Comparison of ENCODE assay signal across 7 cellular contexts in genomic region chr17:47541676-47542075, GRCh38. TPM values are rescaled to one million over a fixed set of nuclear protein-coding genes. Genes with fewer than 3 reads are reported as not detected.
DNase-seq lines count a peak whose midpoint lies in the region; FAIRE-seq and TF ChIP-seq lines count a peak whose summit lies in the region.
"Not testable (repeated sequence)": the region's sequence is repeated elsewhere in the genome, so short reads cannot be mapped to it uniquely, and the experiment has no call there.

No MANE protein-coding gene starts in this region.

- not testable (repeated sequence) for H3K9me1 ChIP-seq in keratinocyte (ENCODE audit: control insufficient read depth, extremely low read depth, insufficient read depth, low read length)

- not testable (repeated sequence) for TF ChIP-seq CTCF in astrocyte (IDR thresholded peaks at IDR 0.05; ENCODE audit: insufficient read depth, low read depth, low read length); fibroblast of villous mesenchyme (IDR thresholded peaks at IDR 0.05; ENCODE audit: insufficient read depth, low read depth, low read length); keratinocyte (optimal IDR thresholded peaks at IDR 0.05 in 1 of 3, IDR thresholded peaks at IDR 0.05 in 1 of 3, conservative IDR thresholded peaks at IDR 0.05 in 1 of 3; ENCODE audit: extremely low read depth in 1 of 3, insufficient read depth in 2 of 3, low read length in 3 of 3)

- H3K4me3 ChIP-seq in astrocyte (ENCODE audit: insufficient read depth, low read depth, low read length); fibroblast of villous mesenchyme (ENCODE audit: low read depth, low read length); keratinocyte (ENCODE audit: control insufficient read depth in 2 of 3, extremely low read depth in 1 of 3, insufficient read depth in 2 of 3, low read depth in 1 of 3, low read length in 3 of 3): not testable (repeated sequence)

- not testable (repeated sequence) for H3K27ac Mint-ChIP-seq in astrocyte (ENCODE audit: unreplicated experiment)

- TF ChIP-seq POLR2A in H54 (IDR thresholded peaks at IDR 0.05; ENCODE audit: low read depth, low read length), result not testable (repeated sequence)

- CTCF ChIA-PET in HEK293T (lab: Yijun Ruan, JAX), result not testable (repeated sequence)

- H3K79me2 ChIP-seq in astrocyte (ENCODE audit: insufficient read depth, low read length) (peaks cover 48% of the 10 kb centered on the region), keratinocyte (ENCODE audit: control insufficient read depth, insufficient read depth, low read length) (peaks cover 51% of the 10 kb centered on the region)

- peak; percentile 71 for FAIRE-seq in A204.1 (lab: Jason Lieb, UNC)
- peak; percentile 58 for FAIRE-seq in G401.6 (lab: Jason Lieb, UNC)
- FAIRE-seq in H54 (lab: Jason Lieb, UNC), result peak; percentile 33
- peak; percentile 66 for FAIRE-seq in astrocyte (lab: Jason Lieb, UNC)
- FAIRE-seq in keratinocyte (lab: Jason Lieb, UNC), result peak; percentile 61

- not testable (repeated sequence) for H3K4me1 Mint-ChIP-seq in astrocyte (ENCODE audit: low read depth, unreplicated experiment)

- H3K36me3 ChIP-seq in astrocyte (ENCODE audit: insufficient read depth, low read length); keratinocyte (ENCODE audit: control insufficient read depth in 2 of 2, extremely low read depth in 1 of 2, insufficient read depth in 2 of 2, low read length in 2 of 2): not testable (repeated sequence)

- H3K4me1 ChIP-seq in astrocyte (ENCODE audit: insufficient read depth, low read length); keratinocyte (ENCODE audit: control insufficient read depth, extremely low read depth, insufficient read depth, low read length): not testable (repeated sequence)

- not testable (repeated sequence) for H3K9me3 Mint-ChIP-seq in astrocyte (ENCODE audit: unreplicated experiment)

- POLR2A ChIA-PET in HEK293T (lab: Yijun Ruan, JAX), result not testable (repeated sequence)

- H3K4me2 ChIP-seq in astrocyte (ENCODE audit: low read length); keratinocyte (ENCODE audit: control insufficient read depth, extremely low read depth, insufficient read depth, low read depth, low read length): not testable (repeated sequence)

- not testable (repeated sequence) for H3K36me3 Mint-ChIP-seq in astrocyte (ENCODE audit: low read depth, unreplicated experiment)

- not testable (repeated sequence) for H2AFZ ChIP-seq in astrocyte (ENCODE audit: low read depth, low read length); keratinocyte (ENCODE audit: control insufficient read depth, low read length)

- not testable (repeated sequence) for DNase-seq in H54 (ENCODE audit: insufficient read length, low spot score); HEK293T (ENCODE audit: extremely low spot score); astrocyte (ENCODE audit: low read depth); keratinocyte (ENCODE audit: low read depth, low spot score)
- DNase-seq in fibroblast of villous mesenchyme (ENCODE audit: low read depth), result peak; percentile 24

- not testable (repeated sequence) for H3K9ac ChIP-seq in astrocyte (ENCODE audit: low read length); keratinocyte (ENCODE audit: control insufficient read depth, extremely low read depth, insufficient read depth, low read length)

- H4K20me1 ChIP-seq in astrocyte (ENCODE audit: insufficient read depth, low read length), result peaks cover 18% of the 10 kb centered on the region
- H4K20me1 ChIP-seq in keratinocyte (ENCODE audit: control insufficient read depth, extremely low read depth, insufficient read depth, low read length), result not testable (repeated sequence)

- not testable (repeated sequence) for H3K4me3 Mint-ChIP-seq in astrocyte (ENCODE audit: unreplicated experiment)

- not testable (repeated sequence) for H3K27me3 Mint-ChIP-seq in astrocyte (ENCODE audit: low read depth, unreplicated experiment)

- H3K27ac ChIP-seq in astrocyte (ENCODE audit: low read depth, low read length); keratinocyte (ENCODE audit: control insufficient read depth, insufficient read depth, low read length): not testable (repeated sequence)

- H3K27me3 ChIP-seq in astrocyte (ENCODE audit: insufficient read depth, low read length); keratinocyte (ENCODE audit: control insufficient read depth, extremely low read depth, insufficient read depth, low read length): not testable (repeated sequence)

- dilution Hi-C loops in keratinocyte (cut with MboI; ENCODE audit: extremely low pct_ligation_motif_present, low sequenced_read_pairs), result not testable (repeated sequence)

- not testable (repeated sequence) for H3K9me3 ChIP-seq in astrocyte (ENCODE audit: insufficient read depth, low read depth, low read length); keratinocyte (ENCODE audit: control insufficient read depth, low read depth, low read length)

TF ChIP-seq in HEK293T, 16 proteins besides CTCF, POLR2A, EP300 and RAD21:
- 0 out of 2 replicates have a peak, but pooled peaks have one; percentile 6 for TF ChIP-seq PKNOX1 (IDR thresholded peaks at IDR 0.05)

RNA-seq across cellular contexts. Expression of gene NPEPPS, which starts 10.8 kb away (rescaled TPM):
- total RNA-seq in astrocyte (112 and 143 TPM in 2 replicates), fibroblast of villous mesenchyme (95.0 and 148 TPM in 2 replicates)
- 72.3 to 122 TPM (median 106 TPM) in 3 replicates for polyA plus RNA-seq in keratinocyte
- polyA plus RNA-seq in keratinocyte (2011; ENCODE audit: low read depth), result 244 TPM
- polyA plus RNA-seq in keratinocyte (2011; cell fraction: cytosol; rRNA removed), result 54.9 and 83.0 TPM in 2 replicates
- 164 and 259 TPM in 2 replicates for polyA plus RNA-seq in keratinocyte (2011; cell fraction: nucleus; rRNA removed)
- polyA plus RNA-seq in keratinocyte (2012; ENCODE audit: low replicate concordance), result 63.3 and 123 TPM in 2 replicates
- 77.3 to 240 TPM (median 134 TPM) in 3 replicates for polyA minus RNA-seq in keratinocyte
- polyA minus RNA-seq in keratinocyte (2011; cell fraction: cytosol; rRNA and poly(A)+ RNA removed), result 70.0 TPM
- polyA minus RNA-seq in keratinocyte (2011; cell fraction: nucleus; rRNA and poly(A)+ RNA removed), result 97.5 and 197 TPM in 2 replicates
